1 cellular context compared by ENCODE assay signal in the genomic region with DNA sequence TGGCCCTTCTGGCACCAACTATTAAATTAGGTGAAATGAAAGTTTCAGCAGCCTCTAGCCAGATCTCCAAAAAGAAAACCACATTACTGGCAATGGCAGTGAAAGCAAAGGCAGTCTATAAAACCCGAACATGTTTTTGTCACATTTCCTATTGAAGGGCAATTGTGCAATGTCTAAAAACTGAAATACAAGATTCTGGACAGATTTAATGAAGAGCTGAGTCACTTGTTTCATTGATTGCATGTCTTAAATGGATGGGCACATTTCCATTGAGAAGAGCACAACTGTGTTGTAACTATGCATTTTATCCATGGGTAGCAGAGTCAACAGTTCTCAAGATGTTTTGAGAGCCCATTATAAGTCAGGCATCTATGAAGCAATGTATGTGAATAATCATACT.
TF ChIP-seq lines count a peak whose summit lies in the region.

No MANE protein-coding gene starts in this region.

TF ChIP-seq in IMR-90, 13 proteins besides CTCF, POLR2A, EP300 and RAD21 (continued from another document):
- TF ChIP-seq SMC3 (IDR thresholded peaks at IDR 0.05; ENCODE audit: low read depth, low read length) (no peak), CEBPB (IDR thresholded peaks at IDR 0.05; ENCODE audit: low read depth, low read length) (no peak), MAZ (IDR thresholded peaks at IDR 0.05; ENCODE audit: borderline replicate concordance, low read depth, low read length) (no peak)
TF ChIP-seq in IMR-90: peak in this region for 0.
